In genomic region chr14:50342211-50343080, GRCh38 we compare ENCODE assay signal across 8 cellular contexts. TPM values are rescaled to one million over a fixed set of nuclear protein-coding genes. Genes with fewer than 3 reads are reported as not detected.
DNase-seq lines count a peak whose midpoint lies in the region; ATAC-seq and TF ChIP-seq lines count a peak whose summit lies in the region.

No MANE protein-coding gene starts in this region.

- TF ChIP-seq EP300 in upper lobe of left lung (IDR thresholded peaks at IDR 0.05) = peak in 2 of 4 donors; percentile 74 to 84

- H3K27me3 Mint-ChIP-seq in activated CD4-positive, alpha-beta T cell treated with anti-CD3 and anti-CD28 coated beads, Interleukin-2, amount 10 ng/mL, durations not matched to agents 7 days and 5 days = no peaks in the 10 kb centered on the region
- no peaks in the 10 kb centered on the region for H3K27me3 Mint-ChIP-seq in mesothelial cell of epicardium (ENCODE audit: low read depth)

- TF ChIP-seq CTCF in AG10803 (conservative IDR thresholded peaks at IDR 0.05; ENCODE audit: low read length) (peak; percentile 64), upper lobe of left lung (IDR thresholded peaks at IDR 0.05) (peak in 2 of 6 experiments; percentile 45 to 48), mesothelial cell of epicardium (IDR thresholded peaks at IDR 0.05; ENCODE audit: unreplicated experiment) (no peak)

- peak overlapping the region in 1 of 2 donors; percentile 8 for H3K9ac ChIP-seq in mucosa of rectum (ENCODE audit: low read depth in 1 of 2, low read length in 2 of 2)

- H3K36me3 ChIP-seq in mucosa of rectum (ENCODE audit: control insufficient read depth in 2 of 2, insufficient read depth in 2 of 2, low read length in 2 of 2) = peaks cover 0 to 8% of the 10 kb centered on the region in 2 donors
- peaks cover 0 to 4% (median 0%) of the 10 kb centered on the region in 4 donors for H3K36me3 ChIP-seq in upper lobe of left lung

- H3K9me3 Mint-ChIP-seq in activated CD4-positive, alpha-beta T cell treated with anti-CD3 and anti-CD28 coated beads, Interleukin-2, amount 10 ng/mL, durations not matched to agents 7 days and 5 days = no peaks in the 10 kb centered on the region
- no peaks in the 10 kb centered on the region for H3K9me3 Mint-ChIP-seq in mesothelial cell of epicardium

- H3K27me3 ChIP-seq in mucosa of rectum (ENCODE audit: control insufficient read depth in 2 of 2, insufficient read depth in 2 of 2, low read length in 2 of 2) (no peaks in the 10 kb centered on the region), upper lobe of left lung (no peaks in the 10 kb centered on the region)

- H3K4me1 ChIP-seq in mucosa of rectum (ENCODE audit: control insufficient read depth in 2 of 2, insufficient read depth in 2 of 2, low read length in 2 of 2) = peaks cover 18 to 30% of the 10 kb centered on the region in 2 donors
- peaks cover under 1 to 37% (median 23%) of the 10 kb centered on the region in 4 donors for H3K4me1 ChIP-seq in upper lobe of left lung

- H3K9me3 ChIP-seq in mucosa of rectum (ENCODE audit: control insufficient read depth in 2 of 2, low read length in 2 of 2) = no peaks in the 10 kb centered on the region
- H3K9me3 ChIP-seq in upper lobe of left lung = no peaks in the 10 kb centered on the region

- CTCF ChIA-PET in activated CD4-positive, alpha-beta T cell treated with anti-CD3 and anti-CD28 coated beads, Interleukin-2, amount 10 ng/mL, durations not matched to agents 7 days and 5 days (lab: Charles Lee) = interaction anchor here (0.5 to 1.1 kb wide), 4 partner anchors 21 to 704 kb away, joined by 3 to 4 read pairs (median 3); no protein-coding TSS in a partner anchor

- ATAC-seq in esophagus mucosa = peak; percentile 56
- peak; percentile 60 to 75 for ATAC-seq in upper lobe of left lung (ENCODE audit: low FRiP score in 2 of 2)

- H3K4me3 Mint-ChIP-seq in activated CD4-positive, alpha-beta T cell treated with anti-CD3 and anti-CD28 coated beads, Interleukin-2, amount 10 ng/mL, durations not matched to agents 7 days and 5 days = no peak overlapping the region
- H3K4me3 Mint-ChIP-seq in mesothelial cell of epicardium = no peak overlapping the region

- no peak overlapping the region for H3K27ac Mint-ChIP-seq in activated CD4-positive, alpha-beta T cell treated with anti-CD3 and anti-CD28 coated beads, Interleukin-2, amount 10 ng/mL, durations not matched to agents 7 days and 5 days
- no peak overlapping the region for H3K27ac Mint-ChIP-seq in mesothelial cell of epicardium

- TF ChIP-seq POLR2A in upper lobe of left lung (IDR thresholded peaks at IDR 0.05) = no peak

- peaks cover 22% of the 10 kb centered on the region for H3K4me1 Mint-ChIP-seq in activated CD4-positive, alpha-beta T cell treated with anti-CD3 and anti-CD28 coated beads, Interleukin-2, amount 10 ng/mL, durations not matched to agents 7 days and 5 days
- H3K4me1 Mint-ChIP-seq in mesothelial cell of epicardium = peaks cover 21% of the 10 kb centered on the region

- 19% methylated on average over 8 of the region's 8 CpGs for WGBS in upper lobe of left lung, 2 donors

- H3K27ac ChIP-seq in mucosa of rectum (ENCODE audit: low read depth in 2 of 2, low read length in 2 of 2) (peak overlapping the region; percentile 12 to 62), upper lobe of left lung (peak overlapping the region; percentile 31 to 74 (median 51))

- POLR2A ChIA-PET in activated CD4-positive, alpha-beta T cell treated with anti-CD3 and anti-CD28 coated beads, Interleukin-2, amount 10 ng/mL, durations not matched to agents 7 days and 5 days (lab: Charles Lee) = interaction anchor here (0.5 to 0.6 kb wide), 2 partner anchors 518 to 554 kb away, joined by 3 to 5 read pairs; no protein-coding TSS in a partner anchor

- peaks cover 11% of the 10 kb centered on the region for H3K36me3 Mint-ChIP-seq in activated CD4-positive, alpha-beta T cell treated with anti-CD3 and anti-CD28 coated beads, Interleukin-2, amount 10 ng/mL, durations not matched to agents 7 days and 5 days (ENCODE audit: low read depth)
- H3K36me3 Mint-ChIP-seq in mesothelial cell of epicardium = no peaks in the 10 kb centered on the region

- DNase-seq in AG10803 (ENCODE audit: low read depth) = peak; percentile 94
- DNase-seq in GM19238 (ENCODE audit: insufficient read length, low spot score) = peak; percentile 51
- DNase-seq in NCI-H1694 treated with DMSO at 0.1 percent for 48 hours (lab: John Stamatoyannopoulos, UW) = peak; percentile 91
- peak; percentile 62 for DNase-seq in activated CD4-positive, alpha-beta T cell treated with anti-CD3 and anti-CD28 coated beads, Interleukin-2, amount 10 ng/mL, durations not matched to agents 7 days and 5 days
- peak in 1 of 2 donors; percentile 61 for DNase-seq in upper lobe of left lung
- DNase-seq in mesothelial cell of epicardium (ENCODE audit: low spot score in 2 of 2, unreplicated experiment in 2 of 2) = no peak

- peak overlapping the region; percentile 50 for H3K4me3 ChIP-seq in AG10803 (ENCODE audit: low read length)
- peak overlapping the region; percentile 10 to 50 for H3K4me3 ChIP-seq in mucosa of rectum (ENCODE audit: low read length in 2 of 2)
- H3K4me3 ChIP-seq in upper lobe of left lung = peak overlapping the region in 2 of 4 donors; percentile 27

RNA-seq across cellular contexts. Expression of gene DMAC2L, which starts 30.3 kb away (rescaled TPM):
- 10 to 100 TPM; 15.7 to 20.6 TPM for total RNA-seq in activated CD4-positive, alpha-beta T cell treated with anti-CD3 and anti-CD28 coated beads, Interleukin-2, amount 10 ng/mL, durations not matched to agents 7 days and 5 days
- total RNA-seq in esophagus mucosa = 15.2 TPM
- 10 to 100 TPM; 13.5 to 23.7 (median 21.6) TPM for total RNA-seq in upper lobe of left lung
- total RNA-seq in mesothelial cell of epicardium = 18.6 to 21.7 TPM (median 21.4 TPM) in 3 replicates

RNA-seq across cellular contexts. Expression of gene L2HGDH, which starts 30.4 kb away (rescaled TPM):
- total RNA-seq in activated CD4-positive, alpha-beta T cell treated with anti-CD3 and anti-CD28 coated beads, Interleukin-2, amount 10 ng/mL, durations not matched to agents 7 days and 5 days = 10 to 100 TPM in 1 of 2 experiments, 1 to 10 TPM in 1; 9.6 to 12.8 TPM
- total RNA-seq in esophagus mucosa (6.0 TPM), upper lobe of left lung (10 to 100 TPM in 1 of 6 donors, 1 to 10 TPM in 5; 1.1 to 10.1 (median 4.6) TPM), mesothelial cell of epicardium (11.0 to 12.1 TPM (median 11.2 TPM) in 3 replicates)

RNA-seq across cellular contexts. Expression of gene CDKL1, which starts 54.2 kb away (rescaled TPM):
- total RNA-seq in activated CD4-positive, alpha-beta T cell treated with anti-CD3 and anti-CD28 coated beads, Interleukin-2, amount 10 ng/mL, durations not matched to agents 7 days and 5 days = 10 to 100 TPM; 11.5 to 14.6 TPM
- total RNA-seq in esophagus mucosa (8.2 TPM), upper lobe of left lung (10 to 100 TPM; 24.6 to 44.7 (median 30.1) TPM), mesothelial cell of epicardium (1.8 to 3.2 TPM (median 2.2 TPM) in 3 replicates)

Comparison
In these comparisons a context has a peak if more than half of its experiments do, and no peak if none do; other contexts are left out.
1. DNase-seq: peak in AG10803 (single experiment), GM19238 (single experiment), NCI-H1694 treated with DMSO at 0.1 percent for 48 hours (single experiment) and activated CD4-positive, alpha-beta T cell treated with anti-CD3 and anti-CD28 coated beads, Interleukin-2, amount 10 ng/mL, durations not matched to agents 7 days and 5 days (single experiment); none in mesothelial cell of epicardium (0 of 2).